Comparison of ENCODE assay signal across 25 cellular contexts in genomic region chr16:60214321-60214720, GRCh38.
"Had no signal": no experiment of that assay in that cellular context is flagged by ENCODE, and none has a peak within 500 bp of the region (broad histone marks: within the 10 kb centered on the region; RNA-seq: fewer than 3 reads in every experiment).

No MANE protein-coding gene starts in this region.

- H3K27ac Mint-ChIP-seq: activated CD4-positive, alpha-beta memory T cell treated with anti-CD3 and anti-CD28 coated beads, Interleukin-2, amount 10 ng/mL, durations not matched to agents 7 days and 5 days; activated CD4-positive, alpha-beta T cell treated with anti-CD3 and anti-CD28 coated beads, Interleukin-2, amount 10 ng/mL, durations not matched to agents 7 days and 5 days; activated naive CD4-positive, alpha-beta T cell treated with anti-CD3 and anti-CD28 coated beads, Interleukin-2, amount 10 ng/mL, durations not matched to agents 7 days and 5 days; activated naive CD4-positive, alpha-beta T cell treated with anti-CD3 and anti-CD28 coated beads, Interleukin-2, amount 50 U/mL, for 72 hours; activated naive CD8-positive, alpha-beta T cell treated with anti-CD3 and anti-CD28 coated beads, Interleukin-2, amount 10 ng/mL, durations not matched to agents 7 days and 5 days; activated T-cell treated with anti-CD3 and anti-CD28 coated beads, Interleukin-2, amount 50 U/mL, for 24 hours; activated T-cell treated with anti-CD3 and anti-CD28 coated beads, Interleukin-2, amount 50 U/mL, for 72 hours; brain had no signal

- H3K27ac ChIP-seq: ascending aorta, epithelial cell of prostate, esophagus squamous epithelium, gastroesophageal sphincter had no signal

- H3K4me3 ChIP-seq: ascending aorta, esophagus squamous epithelium, gastroesophageal sphincter had no signal

- H3K4me3 Mint-ChIP-seq: activated CD4-positive, alpha-beta memory T cell treated with anti-CD3 and anti-CD28 coated beads, Interleukin-2, amount 10 ng/mL, durations not matched to agents 7 days and 5 days; activated CD4-positive, alpha-beta T cell treated with anti-CD3 and anti-CD28 coated beads, Interleukin-2, amount 10 ng/mL, durations not matched to agents 7 days and 5 days; activated naive CD4-positive, alpha-beta T cell treated with anti-CD3 and anti-CD28 coated beads, Interleukin-2, amount 10 ng/mL, durations not matched to agents 7 days and 5 days; activated naive CD8-positive, alpha-beta T cell treated with anti-CD3 and anti-CD28 coated beads, Interleukin-2, amount 10 ng/mL, durations not matched to agents 7 days and 5 days; activated T-cell treated with anti-CD3 and anti-CD28 coated beads, Interleukin-2, amount 50 U/mL, for 24 hours; activated T-cell treated with anti-CD3 and anti-CD28 coated beads, Interleukin-2, amount 50 U/mL, for 72 hours; brain had no signal

- H3K27me3 Mint-ChIP-seq: activated CD4-positive, alpha-beta memory T cell treated with anti-CD3 and anti-CD28 coated beads, Interleukin-2, amount 10 ng/mL, durations not matched to agents 7 days and 5 days; activated CD4-positive, alpha-beta T cell treated with anti-CD3 and anti-CD28 coated beads, Interleukin-2, amount 10 ng/mL, durations not matched to agents 7 days and 5 days; activated naive CD4-positive, alpha-beta T cell treated with anti-CD3 and anti-CD28 coated beads, Interleukin-2, amount 10 ng/mL, durations not matched to agents 7 days and 5 days; activated naive CD8-positive, alpha-beta T cell treated with anti-CD3 and anti-CD28 coated beads, Interleukin-2, amount 10 ng/mL, durations not matched to agents 7 days and 5 days; activated T-cell treated with anti-CD3 and anti-CD28 coated beads, Interleukin-2, amount 50 U/mL, for 24 hours; brain had no signal

- H3K36me3 ChIP-seq: ascending aorta, esophagus squamous epithelium, gastroesophageal sphincter had no signal

- H3K9me3 Mint-ChIP-seq: activated naive CD8-positive, alpha-beta T cell treated with anti-CD3 and anti-CD28 coated beads, Interleukin-2, amount 10 ng/mL, durations not matched to agents 7 days and 5 days had no signal

- H3K9me3 ChIP-seq: ascending aorta, esophagus squamous epithelium, gastroesophageal sphincter had no signal

- H3K4me1 ChIP-seq: ascending aorta, gastroesophageal sphincter had no signal

- H3K27me3 ChIP-seq: ascending aorta, esophagus squamous epithelium, gastroesophageal sphincter had no signal

- H3K4me1 Mint-ChIP-seq: activated CD4-positive, alpha-beta memory T cell treated with anti-CD3 and anti-CD28 coated beads, Interleukin-2, amount 10 ng/mL, durations not matched to agents 7 days and 5 days; activated CD4-positive, alpha-beta T cell treated with anti-CD3 and anti-CD28 coated beads, Interleukin-2, amount 10 ng/mL, durations not matched to agents 7 days and 5 days; activated naive CD4-positive, alpha-beta T cell treated with anti-CD3 and anti-CD28 coated beads, Interleukin-2, amount 10 ng/mL, durations not matched to agents 7 days and 5 days; activated naive CD8-positive, alpha-beta T cell treated with anti-CD3 and anti-CD28 coated beads, Interleukin-2, amount 10 ng/mL, durations not matched to agents 7 days and 5 days; brain had no signal

- DNase-seq: activated CD4-positive, alpha-beta memory T cell treated with anti-CD3 and anti-CD28 coated beads, Interleukin-2, amount 10 ng/mL, durations not matched to agents 7 days and 5 days; activated CD4-positive, alpha-beta T cell treated with anti-CD3 and anti-CD28 coated beads for 1 hour; activated CD4-positive, alpha-beta T cell treated with anti-CD3 and anti-CD28 coated beads for 4 hours; activated CD4-positive, alpha-beta T cell treated with anti-CD3 and anti-CD28 coated beads, Interleukin-2, amount 10 ng/mL, durations not matched to agents 7 days and 5 days; activated CD4-positive, alpha-beta T cell treated with anti-CD3 and anti-CD28 coated beads, Interleukin-2, amount 50 U/mL, for 4 hours; activated CD8-positive, alpha-beta memory T cell treated with anti-CD3 and anti-CD28 coated beads, Interleukin-2, amount 50 U/mL, for 48 hours; activated gamma-delta T cell; activated naive CD4-positive, alpha-beta T cell; activated naive CD4-positive, alpha-beta T cell treated with anti-CD3 and anti-CD28 coated beads, Interleukin-2, amount 10 ng/mL, durations not matched to agents 7 days and 5 days; activated naive CD8-positive, alpha-beta T cell treated with anti-CD3 and anti-CD28 coated beads, Interleukin-2, amount 10 ng/mL, durations not matched to agents 7 days and 5 days; activated T-cell treated with anti-CD3 and anti-CD28 coated beads for 4 hours; activated T-cell treated with anti-CD3 and anti-CD28 coated beads, Interleukin-2, amount 50 U/mL, for 24 hours; activated T-cell treated with anti-CD3 and anti-CD28 coated beads, Interleukin-2, amount 50 U/mL, for 72 hours; caudate nucleus; cortex of kidney; dermis blood vessel endothelial cell; effector CD8-positive, alpha-beta T cell; esophagus squamous epithelium; foreskin melanocyte; T-helper 2 cell had no signal

- ATAC-seq: activated naive CD4-positive, alpha-beta T cell treated with anti-CD3 and anti-CD28 coated beads, Interleukin-2, amount 50 U/mL, for 72 hours; activated T-cell treated with anti-CD3 and anti-CD28 coated beads, Interleukin-2, amount 50 U/mL, for 72 hours; gastroesophageal sphincter had no signal

- H3K36me3 Mint-ChIP-seq: activated naive CD4-positive, alpha-beta T cell treated with anti-CD3 and anti-CD28 coated beads, Interleukin-2, amount 10 ng/mL, durations not matched to agents 7 days and 5 days; activated naive CD4-positive, alpha-beta T cell treated with anti-CD3 and anti-CD28 coated beads, Interleukin-2, amount 50 U/mL, for 72 hours; activated naive CD8-positive, alpha-beta T cell treated with anti-CD3 and anti-CD28 coated beads, Interleukin-2, amount 10 ng/mL, durations not matched to agents 7 days and 5 days; brain had no signal
